In genomic region chr6:46103437-46103836, GRCh38 we compare ENCODE assay signal across 1 cellular context.
TF ChIP-seq lines count a peak whose summit lies in the region.

No MANE protein-coding gene starts in this region.

TF ChIP-seq in H1, 55 proteins besides CTCF, POLR2A, EP300 and RAD21 (continued from another document):
- TF ChIP-seq, protein P1, sequence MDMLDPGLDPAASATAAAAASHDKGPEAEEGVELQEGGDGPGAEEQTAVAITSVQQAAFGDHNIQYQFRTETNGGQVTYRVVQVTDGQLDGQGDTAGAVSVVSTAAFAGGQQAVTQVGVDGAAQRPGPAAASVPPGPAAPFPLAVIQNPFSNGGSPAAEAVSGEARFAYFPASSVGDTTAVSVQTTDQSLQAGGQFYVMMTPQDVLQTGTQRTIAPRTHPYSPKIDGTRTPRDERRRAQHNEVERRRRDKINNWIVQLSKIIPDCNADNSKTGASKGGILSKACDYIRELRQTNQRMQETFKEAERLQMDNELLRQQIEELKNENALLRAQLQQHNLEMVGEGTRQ (IDR thresholded peaks at IDR 0.05; ENCODE audit: low read length), result no peak
- no peak for TF ChIP-seq CHD1 (IDR thresholded peaks at IDR 0.05; ENCODE audit: low read depth, low read length)
- no peak for TF ChIP-seq ATF2 (IDR thresholded peaks at IDR 0.05; ENCODE audit: low read length)
- TF ChIP-seq ASH2L (IDR thresholded peaks at IDR 0.05; ENCODE audit: low read length), result no peak
- TF ChIP-seq FOSL1 (IDR thresholded peaks at IDR 0.05; ENCODE audit: insufficient read depth, low read depth, low read length), result no peak
- TF ChIP-seq KDM1A (IDR thresholded peaks at IDR 0.05; ENCODE audit: borderline replicate concordance, low read length), result no peak
- TF ChIP-seq ATF3 (IDR thresholded peaks at IDR 0.05; ENCODE audit: insufficient read depth, low read depth, low read length), result no peak
- no peak for TF ChIP-seq TAF7 (optimal IDR thresholded peaks at IDR 0.05; ENCODE audit: borderline replicate concordance, low read depth, low read length)
- TF ChIP-seq MAFK (IDR thresholded peaks at IDR 0.05; ENCODE audit: low read depth, low read length), result no peak
- TF ChIP-seq RXRA (IDR thresholded peaks at IDR 0.05; ENCODE audit: insufficient read depth, low read depth, low read length), result no peak
